11 cellular contexts compared by ENCODE assay signal in the genomic region with DNA sequence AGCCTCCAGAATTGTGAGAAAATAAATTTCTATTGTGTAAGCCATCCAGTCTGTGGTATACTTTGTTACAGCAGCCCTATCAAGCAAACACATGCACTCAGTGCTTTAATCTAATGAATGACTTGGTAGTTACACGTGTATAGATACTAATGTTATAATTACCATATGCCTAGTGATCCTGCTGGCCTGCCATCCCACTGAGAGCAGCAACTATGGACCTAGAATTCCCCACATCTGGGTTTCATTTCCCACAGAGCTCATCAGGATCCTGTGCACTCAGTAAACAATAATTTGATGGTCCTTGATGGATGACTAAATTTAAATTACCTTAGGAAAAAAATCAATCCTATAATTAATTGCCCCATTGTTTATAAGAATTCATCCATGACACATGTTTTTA.
DNase-seq lines count a peak whose midpoint lies in the region; ATAC-seq lines count a peak whose summit lies in the region.
"Had no signal": no experiment of that assay in that cellular context is flagged by ENCODE, and none has a peak within 500 bp of the region (broad histone marks: within the 10 kb centered on the region; RNA-seq: fewer than 3 reads in every experiment).

No MANE protein-coding gene starts in this region.

- DNase-seq in COR-L47 (lab: John Stamatoyannopoulos, UW) (peak; percentile 70), NCI-H2081 treated with DMSO at 0.1 percent for 48 hours (lab: John Stamatoyannopoulos, UW) (peak; percentile 7), fibroblast of gingiva (ENCODE audit: low read depth) (peak; percentile 78), sciatic nerve (ENCODE audit: low spot score) (no peak), NCI-H226 (no peak)
- no peak for DNase-seq in activated CD8-positive, alpha-beta memory T cell treated with anti-CD3 and anti-CD28 coated beads for 24 hours
- DNase-seq: activated CD8-positive, alpha-beta memory T cell treated with anti-CD3 and anti-CD28 coated beads, Interleukin-2, amount 50 U/mL, for 48 hours; NCI-H1436 treated with DMSO at 0.1 percent for 48 hours; substantia nigra had no signal

- peak; percentile 23 for ATAC-seq in sciatic nerve
- ATAC-seq in GM18520 (IDR thresholded peaks at IDR 0.05; ENCODE audit: unreplicated experiment), result no peak
- ATAC-seq in HG02870 (IDR thresholded peaks at IDR 0.05; ENCODE audit: unreplicated experiment), result no peak

- intact Hi-C loops in sciatic nerve (cut with DNase I), result no loop called here

Comparison
In these comparisons a context has a peak if more than half of its experiments do, and no peak if none do; other contexts are left out.
1. DNase-seq: peak in COR-L47 (single experiment), NCI-H2081 treated with DMSO at 0.1 percent for 48 hours (single experiment) and fibroblast of gingiva (single experiment); none in sciatic nerve (single experiment), NCI-H226 (single experiment) and activated CD8-positive, alpha-beta memory T cell treated with anti-CD3 and anti-CD28 coated beads for 24 hours (single experiment).